ENCODE assay signal across 12 cellular contexts in genomic region chr1:86504130-86504479, GRCh38. TPM values are rescaled to one million over a fixed set of nuclear protein-coding genes. Genes with fewer than 3 reads are reported as not detected.
DNase-seq lines count a peak whose midpoint lies in the region; ATAC-seq and TF ChIP-seq lines count a peak whose summit lies in the region.
"Had no signal": no experiment of that assay in that cellular context is flagged by ENCODE, and none has a peak within 500 bp of the region (broad histone marks: within the 10 kb centered on the region; RNA-seq: fewer than 3 reads in every experiment).

No MANE protein-coding gene starts in this region.

- H3K27ac ChIP-seq in heart right ventricle (peak overlapping the region; percentile 65 to 94 (median 84)), prostate gland (peak overlapping the region; percentile 79 to 84)
- H3K27ac ChIP-seq: SK-N-MC had no signal

- peaks cover 3% of the 10 kb centered on the region for H3K27me3 Mint-ChIP-seq in activated T-helper 17 cell treated with anti-CD3 and anti-CD28 coated beads, Interleukin-2, amount 50 U/mL, for 72 hours
- peaks cover 10% of the 10 kb centered on the region for H3K27me3 Mint-ChIP-seq in activated CD8-positive, alpha-beta memory T cell treated with anti-CD3 and anti-CD28 coated beads, Interleukin-2, amount 10 ng/mL, durations not matched to agents 7 days and 5 days

- TF ChIP-seq CTCF in heart right ventricle (IDR thresholded peaks at IDR 0.05) (no peak), prostate gland (IDR thresholded peaks at IDR 0.05) (no peak)

- no peak overlapping the region for H3K27ac Mint-ChIP-seq in activated T-helper 17 cell treated with anti-CD3 and anti-CD28 coated beads, Interleukin-2, amount 50 U/mL, for 72 hours
- no peak overlapping the region for H3K27ac Mint-ChIP-seq in activated CD8-positive, alpha-beta memory T cell treated with anti-CD3 and anti-CD28 coated beads, Interleukin-2, amount 10 ng/mL, durations not matched to agents 7 days and 5 days
- H3K27ac Mint-ChIP-seq: activated CD8-positive, alpha-beta T cell treated with anti-CD3 and anti-CD28 coated beads for 36 hours had no signal

- 23 to 35% methylated on average over 9 of the region's 9 CpGs for WGBS in heart right ventricle, 2 donors
- 8% methylated on average over 9 of the region's 9 CpGs for WGBS in prostate gland

- peaks cover 0 to 52% (median 25%) of the 10 kb centered on the region in 9 donors for H3K4me1 ChIP-seq in heart right ventricle
- H3K4me1 ChIP-seq in prostate gland (replicated peaks), result no peaks in the 10 kb centered on the region

- H3K4me3 ChIP-seq in heart right ventricle, result peak overlapping the region in 8 of 10 donors; percentile 23 to 58 (median 46)
- H3K4me3 ChIP-seq in prostate gland, result peak overlapping the region in 1 of 2 donors; percentile 13
- H3K4me3 ChIP-seq: SK-N-MC had no signal

- intact Hi-C loops in heart right ventricle (cut with DNase I) (loop anchor here in 7 of 10 donors (5.0 to 10.0 kb wide), 10 partner anchors 79 to 799 kb away; partner anchors contain the start of genes SH3GLB1 (in 3 of the 7), CLCA2 (in 1 of the 7) and ZNHIT6 (in 1 of the 7)), prostate gland (cut with DNase I) (loop anchor here (10.0 kb wide), 2 partner anchors 119 to 461 kb away; no protein-coding TSS in a partner anchor)

- CTCF ChIA-PET in activated CD8-positive, alpha-beta memory T cell treated with anti-CD3 and anti-CD28 coated beads, Interleukin-2, amount 10 ng/mL, durations not matched to agents 7 days and 5 days (lab: Charles Lee), result interaction anchor here (1.5 to 7.9 kb wide), 6 partner anchors 14 to 199 kb away, joined by 3 to 74 read pairs (median 8); no protein-coding TSS in a partner anchor

- H3K27me3 ChIP-seq in heart right ventricle, result no peaks in the 10 kb centered on the region
- no peaks in the 10 kb centered on the region for H3K27me3 ChIP-seq in prostate gland (replicated peaks; ENCODE audit: insufficient read depth)

- H3K9me3 Mint-ChIP-seq in activated T-helper 17 cell treated with anti-CD3 and anti-CD28 coated beads, Interleukin-2, amount 50 U/mL, for 72 hours, result no peaks in the 10 kb centered on the region
- H3K9me3 Mint-ChIP-seq in activated CD8-positive, alpha-beta memory T cell treated with anti-CD3 and anti-CD28 coated beads, Interleukin-2, amount 10 ng/mL, durations not matched to agents 7 days and 5 days (ENCODE audit: low read depth), result no peaks in the 10 kb centered on the region
- H3K9me3 Mint-ChIP-seq: activated CD8-positive, alpha-beta T cell treated with anti-CD3 and anti-CD28 coated beads for 36 hours; naive B cell had no signal

- TF ChIP-seq POLR2A in prostate gland (IDR thresholded peaks at IDR 0.05), result no peak

- H3K36me3 Mint-ChIP-seq in activated T-helper 17 cell treated with anti-CD3 and anti-CD28 coated beads, Interleukin-2, amount 50 U/mL, for 72 hours (ENCODE audit: low read depth), result no peaks in the 10 kb centered on the region
- H3K36me3 Mint-ChIP-seq in activated CD8-positive, alpha-beta memory T cell treated with anti-CD3 and anti-CD28 coated beads, Interleukin-2, amount 10 ng/mL, durations not matched to agents 7 days and 5 days, result no peaks in the 10 kb centered on the region
- H3K36me3 Mint-ChIP-seq: naive B cell had no signal

- H3K4me3 Mint-ChIP-seq in activated T-helper 17 cell treated with anti-CD3 and anti-CD28 coated beads, Interleukin-2, amount 50 U/mL, for 72 hours, result peak overlapping the region; percentile 82
- H3K4me3 Mint-ChIP-seq in activated CD8-positive, alpha-beta memory T cell treated with anti-CD3 and anti-CD28 coated beads, Interleukin-2, amount 10 ng/mL, durations not matched to agents 7 days and 5 days, result no peak overlapping the region

- peak; percentile 34 for DNase-seq in ELF-1 (ENCODE audit: low read depth, low spot score)
- DNase-seq in heart right ventricle, result peak in 1 of 2 donors; percentile 46
- peak; percentile 19 for DNase-seq in prostate gland (ENCODE audit: low spot score)
- DNase-seq in SK-N-DZ (ENCODE audit: low spot score), result no peak
- DNase-seq in glomerular visceral epithelial cell (ENCODE audit: extremely low spot score), result no peak
- DNase-seq in NCI-H2196 (lab: John Stamatoyannopoulos, UW; ENCODE audit: unreplicated experiment), result no peak
- no peak for DNase-seq in activated CD8-positive, alpha-beta memory T cell treated with anti-CD3 and anti-CD28 coated beads, Interleukin-2, amount 10 ng/mL, durations not matched to agents 7 days and 5 days
- DNase-seq: activated CD8-positive, alpha-beta T cell treated with anti-CD3 and anti-CD28 coated beads for 36 hours; naive B cell had no signal

- H3K9me3 ChIP-seq in heart right ventricle (no peaks in the 10 kb centered on the region), prostate gland (no peaks in the 10 kb centered on the region)

- peaks cover 4% of the 10 kb centered on the region for H3K4me1 Mint-ChIP-seq in activated T-helper 17 cell treated with anti-CD3 and anti-CD28 coated beads, Interleukin-2, amount 50 U/mL, for 72 hours
- peaks cover 18% of the 10 kb centered on the region for H3K4me1 Mint-ChIP-seq in activated CD8-positive, alpha-beta memory T cell treated with anti-CD3 and anti-CD28 coated beads, Interleukin-2, amount 10 ng/mL, durations not matched to agents 7 days and 5 days

- H3K36me3 ChIP-seq in heart right ventricle (no peaks in the 10 kb centered on the region), prostate gland (no peaks in the 10 kb centered on the region)

- no peak for ATAC-seq in activated T-helper 17 cell treated with anti-CD3 and anti-CD28 coated beads, Interleukin-2, amount 50 U/mL, for 72 hours (replicated peaks)
- peak; percentile 43 to 91 (median 80) for ATAC-seq in heart right ventricle
- no peak for ATAC-seq in activated CD8-positive, alpha-beta memory T cell treated with anti-CD3 and anti-CD28 coated beads, Interleukin-2, amount 10 ng/mL, durations not matched to agents 7 days and 5 days
- ATAC-seq: activated CD8-positive, alpha-beta T cell treated with anti-CD3 and anti-CD28 coated beads for 36 hours had no signal

RNA-seq across cellular contexts. Expression of gene CLCA1, which starts 35.4 kb away (rescaled TPM):
- total RNA-seq in activated T-helper 17 cell treated with anti-CD3 and anti-CD28 coated beads, Interleukin-2, amount 50 U/mL, for 72 hours, result not detected
- total RNA-seq in heart right ventricle (not detected), prostate gland (under 1 TPM in 1 of 2 donors, not detected in 1; 0.34 TPM)
- polyA plus RNA-seq in heart right ventricle, result not detected
- polyA plus RNA-seq in SK-N-DZ (2014; cell fraction: cytosol; rRNA removed), result not detected in 2 replicates
- polyA plus RNA-seq in SK-N-DZ (2014; cell fraction: nucleus; rRNA removed), result not detected in 2 replicates
- total RNA-seq in activated CD8-positive, alpha-beta memory T cell treated with anti-CD3 and anti-CD28 coated beads, Interleukin-2, amount 10 ng/mL, durations not matched to agents 7 days and 5 days, result not detected
- total RNA-seq: activated CD8-positive, alpha-beta T cell treated with anti-CD3 and anti-CD28 coated beads for 36 hours; HT1080 had no signal

RNA-seq across cellular contexts. Expression of gene CLCA4, which starts 42.8 kb away (rescaled TPM):
- not detected for total RNA-seq in activated T-helper 17 cell treated with anti-CD3 and anti-CD28 coated beads, Interleukin-2, amount 50 U/mL, for 72 hours
- total RNA-seq in heart right ventricle (under 1 TPM in 1 of 10 donors, not detected in 9; 0.23 TPM), prostate gland (1 to 10 TPM in 1 of 2 donors, under 1 TPM in 1; 0.80 to 1.4 TPM)
- polyA plus RNA-seq in heart right ventricle, result under 1 TPM in 1 of 2 donors, not detected in 1; 0.04 TPM
- not detected in 2 replicates for polyA plus RNA-seq in SK-N-DZ (2014; cell fraction: cytosol; rRNA removed)
- polyA plus RNA-seq in SK-N-DZ (2014; cell fraction: nucleus; rRNA removed), result not detected in 2 replicates
- not detected for total RNA-seq in activated CD8-positive, alpha-beta memory T cell treated with anti-CD3 and anti-CD28 coated beads, Interleukin-2, amount 10 ng/mL, durations not matched to agents 7 days and 5 days
- total RNA-seq: activated CD8-positive, alpha-beta T cell treated with anti-CD3 and anti-CD28 coated beads for 36 hours; HT1080 had no signal

Comparison
In these comparisons a context has a peak if more than half of its experiments do, and no peak if none do; other contexts are left out.
1. DNase-seq: peak in ELF-1 (single experiment) and prostate gland (single experiment); none in SK-N-DZ (single experiment), glomerular visceral epithelial cell (single experiment), NCI-H2196 (single experiment) and activated CD8-positive, alpha-beta memory T cell treated with anti-CD3 and anti-CD28 coated beads, Interleukin-2, amount 10 ng/mL, durations not matched to agents 7 days and 5 days (single experiment).
2. ATAC-seq: peak in heart right ventricle (8 of 8); none in activated T-helper 17 cell treated with anti-CD3 and anti-CD28 coated beads, Interleukin-2, amount 50 U/mL, for 72 hours (single experiment) and activated CD8-positive, alpha-beta memory T cell treated with anti-CD3 and anti-CD28 coated beads, Interleukin-2, amount 10 ng/mL, durations not matched to agents 7 days and 5 days (single experiment).